Comparison of ENCODE assay signal across 17 cellular contexts in the genomic region with DNA sequence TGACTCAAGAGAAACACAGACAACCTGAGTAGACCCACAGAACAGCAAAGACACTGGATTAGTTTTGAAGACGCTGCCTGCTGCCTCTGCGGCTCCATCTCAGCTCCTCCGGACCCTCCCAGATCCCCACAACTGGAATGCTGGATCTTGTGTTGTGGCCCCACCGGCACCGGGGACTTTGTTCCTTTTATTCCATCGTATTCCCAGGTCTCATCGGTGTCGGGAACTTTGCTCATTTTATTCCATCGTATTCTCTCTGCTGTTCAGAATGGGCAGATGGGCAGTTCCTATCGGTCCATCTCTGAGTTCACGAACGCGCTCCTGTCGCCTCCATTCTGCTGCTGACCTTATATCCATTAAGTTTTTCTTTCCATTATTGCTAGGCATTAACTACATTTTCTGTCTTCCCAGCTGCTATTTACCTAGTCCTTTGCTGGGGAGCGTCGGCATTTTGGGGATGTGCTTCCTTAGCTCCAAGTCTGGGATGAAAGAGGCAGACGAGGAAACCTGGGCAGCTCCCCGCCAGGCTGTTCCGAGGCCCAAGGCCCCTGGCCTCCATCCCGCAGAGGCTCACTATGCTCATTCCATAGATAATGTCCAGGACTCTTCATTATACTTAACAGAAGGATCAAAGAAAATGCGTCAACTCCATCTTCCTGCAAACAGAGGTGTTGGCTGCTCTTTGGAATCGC.
A peak's percentile ranks its signal among the peaks of the same experiment; 100 is the strongest.
DNase-seq lines count a peak whose midpoint lies in the region; ATAC-seq and TF ChIP-seq lines count a peak whose summit lies in the region.
"Had no signal": no experiment of that assay in that cellular context is flagged by ENCODE, and none has a peak within 500 bp of the region (broad histone marks: within the 10 kb centered on the region; RNA-seq: fewer than 3 reads in every experiment).

No MANE protein-coding gene starts in this region.

- no peak overlapping the region for H2BK12ac ChIP-seq in mesenchymal stem cell (ENCODE audit: low read length in 2 of 2)

- no peak overlapping the region for H3K23ac ChIP-seq in mesenchymal stem cell (ENCODE audit: low read length in 2 of 2)

- H3K4me3 ChIP-seq in lower lobe of right lung (no peak overlapping the region), mesenchymal stem cell (ENCODE audit: insufficient read depth in 1 of 2, low read depth in 1 of 2, low read length in 2 of 2) (no peak overlapping the region)
- H3K4me3 ChIP-seq: dorsolateral prefrontal cortex, gastroesophageal sphincter, skin epidermis had no signal

- H2AK5ac ChIP-seq in mesenchymal stem cell (ENCODE audit: low read length, severe bottlenecking), result no peak overlapping the region

- peaks cover 6% of the 10 kb centered on the region for H3K36me3 Mint-ChIP-seq in activated naive CD4-positive, alpha-beta T cell treated with anti-CD3 and anti-CD28 coated beads, Interleukin-2, amount 10 ng/mL, durations not matched to agents 7 days and 5 days
- H3K36me3 Mint-ChIP-seq in IgD-negative memory B cell, result peaks cover 6% of the 10 kb centered on the region
- H3K36me3 Mint-ChIP-seq in stimulated activated memory B cell treated with anti-CD40 and anti-IgM and Interleukin-4, amounts not matched to agents 10 μg/mL and 1 μg/mL and 100 μg/mL, for 72 hours, result peaks cover 50% of the 10 kb centered on the region

- DNase-seq in activated naive CD4-positive, alpha-beta T cell treated with anti-CD3 and anti-CD28 coated beads, Interleukin-2, amount 10 ng/mL, durations not matched to agents 7 days and 5 days, result peak; percentile 4
- no peak for DNase-seq in activated naive CD4-positive, alpha-beta T cell treated with anti-CD3 and anti-CD28 coated beads, Interleukin-2, amount 50 U/mL, for 16 hours
- peak; percentile 5 for DNase-seq in lower lobe of right lung
- no peak for DNase-seq in NCI-H187 treated with DMSO at 0.1 percent for 48 hours (lab: John Stamatoyannopoulos, UW)
- DNase-seq in HCEC 1CT, result no peak
- DNase-seq in mesenchymal stem cell, result no peak
- DNase-seq: erythroblast, NCI-H1048, occipital lobe, SW 1271 had no signal

- H3K9me3 ChIP-seq in lower lobe of right lung (no peaks in the 10 kb centered on the region), mesenchymal stem cell (ENCODE audit: control insufficient read depth, low read length) (no peaks in the 10 kb centered on the region)
- H3K9me3 ChIP-seq: gastroesophageal sphincter had no signal

- H3K4me2 ChIP-seq in mesenchymal stem cell (ENCODE audit: low read length, poor library complexity, severe bottlenecking), result no peak overlapping the region

- no peak overlapping the region for H3K4me3 Mint-ChIP-seq in activated naive CD4-positive, alpha-beta T cell treated with anti-CD3 and anti-CD28 coated beads, Interleukin-2, amount 10 ng/mL, durations not matched to agents 7 days and 5 days
- H3K4me3 Mint-ChIP-seq in IgD-negative memory B cell, result peak overlapping the region in 2 of 4 donors; percentile 22 to 41
- H3K4me3 Mint-ChIP-seq in stimulated activated memory B cell treated with anti-CD40 and anti-IgM and Interleukin-4, amounts not matched to agents 10 μg/mL and 1 μg/mL and 100 μg/mL, for 72 hours, result no peak overlapping the region

- H3K9ac ChIP-seq in mesenchymal stem cell (ENCODE audit: low read length), result no peak overlapping the region

- no peak overlapping the region for H2AFZ ChIP-seq in mesenchymal stem cell (ENCODE audit: low read depth, low read length)

- H3K27ac Mint-ChIP-seq in activated naive CD4-positive, alpha-beta T cell treated with anti-CD3 and anti-CD28 coated beads, Interleukin-2, amount 10 ng/mL, durations not matched to agents 7 days and 5 days, result no peak overlapping the region
- H3K27ac Mint-ChIP-seq in IgD-negative memory B cell, result peak overlapping the region; percentile 14 to 86 (median 25)
- H3K27ac Mint-ChIP-seq in stimulated activated memory B cell treated with anti-CD40 and anti-IgM and Interleukin-4, amounts not matched to agents 10 μg/mL and 1 μg/mL and 100 μg/mL, for 72 hours, result peak overlapping the region; percentile 91

- no peak overlapping the region for H3K14ac ChIP-seq in mesenchymal stem cell (ENCODE audit: low read length in 2 of 2)

- H2BK15ac ChIP-seq in mesenchymal stem cell (ENCODE audit: low read depth, poor library complexity, severe bottlenecking), result no peak overlapping the region

- H3K9me3 Mint-ChIP-seq in activated naive CD4-positive, alpha-beta T cell treated with anti-CD3 and anti-CD28 coated beads, Interleukin-2, amount 10 ng/mL, durations not matched to agents 7 days and 5 days, result no peaks in the 10 kb centered on the region
- H3K9me3 Mint-ChIP-seq in IgD-negative memory B cell, result no peaks in the 10 kb centered on the region
- H3K9me3 Mint-ChIP-seq in stimulated activated memory B cell treated with anti-CD40 and anti-IgM and Interleukin-4, amounts not matched to agents 10 μg/mL and 1 μg/mL and 100 μg/mL, for 72 hours, result no peaks in the 10 kb centered on the region
- H3K9me3 Mint-ChIP-seq: memory B cell had no signal

- H3K4ac ChIP-seq in mesenchymal stem cell (ENCODE audit: low read depth in 1 of 2, low read length in 2 of 2), result no peak overlapping the region

- no peak overlapping the region for H2BK120ac ChIP-seq in mesenchymal stem cell (ENCODE audit: low read depth, low read length)

- H3K79me1 ChIP-seq in mesenchymal stem cell (replicated peaks; ENCODE audit: low read length, poor library complexity, severe bottlenecking), result peaks cover 11% of the 10 kb centered on the region

- ATAC-seq in lower lobe of right lung, result no peak
- ATAC-seq in stimulated activated memory B cell treated with anti-CD40 and anti-IgM and Interleukin-4, amounts not matched to agents 10 μg/mL and 1 μg/mL and 100 μg/mL, for 72 hours, result no peak
- ATAC-seq: gastroesophageal sphincter had no signal

- no peak for TF ChIP-seq CTCF in lower lobe of right lung (IDR thresholded peaks at IDR 0.05)

- CTCF ChIA-PET in activated naive CD4-positive, alpha-beta T cell treated with anti-CD3 and anti-CD28 coated beads, Interleukin-2, amount 10 ng/mL, durations not matched to agents 7 days and 5 days (lab: Charles Lee), result interaction anchor here (0.7 kb wide), 1 partner anchor 157 kb away, joined by 3 read pairs; no protein-coding TSS in a partner anchor

- no peak overlapping the region for H4K8ac ChIP-seq in mesenchymal stem cell (ENCODE audit: low read length)

- intact Hi-C loops in lower lobe of right lung (cut with DNase I), result no loop called here

- H4K91ac ChIP-seq in mesenchymal stem cell (ENCODE audit: low read length), result no peak overlapping the region

- H3K18ac ChIP-seq in mesenchymal stem cell (ENCODE audit: low read depth in 1 of 2, low read length in 2 of 2), result no peak overlapping the region

- H2BK5ac ChIP-seq in mesenchymal stem cell (ENCODE audit: low read depth, low read length, poor library complexity, severe bottlenecking), result no peak overlapping the region

- no peaks in the 10 kb centered on the region for H3K27me3 Mint-ChIP-seq in activated naive CD4-positive, alpha-beta T cell treated with anti-CD3 and anti-CD28 coated beads, Interleukin-2, amount 10 ng/mL, durations not matched to agents 7 days and 5 days
- H3K27me3 Mint-ChIP-seq in IgD-negative memory B cell, result no peaks in the 10 kb centered on the region
- no peaks in the 10 kb centered on the region for H3K27me3 Mint-ChIP-seq in stimulated activated memory B cell treated with anti-CD40 and anti-IgM and Interleukin-4, amounts not matched to agents 10 μg/mL and 1 μg/mL and 100 μg/mL, for 72 hours
- H3K27me3 Mint-ChIP-seq: memory B cell had no signal

- H3K4me1 ChIP-seq in lower lobe of right lung (peaks cover 18% of the 10 kb centered on the region), mesenchymal stem cell (ENCODE audit: control insufficient read depth, insufficient read depth, low read depth, low read length) (no peaks in the 10 kb centered on the region)

- H3K36me3 ChIP-seq in lower lobe of right lung (no peaks in the 10 kb centered on the region), mesenchymal stem cell (ENCODE audit: control insufficient read depth in 1 of 2, insufficient read depth in 2 of 2, low read depth in 1 of 2, low read length in 2 of 2) (peaks cover 7 to 30% of the 10 kb centered on the region in 2 experiments)

- no peak overlapping the region for H3K27ac ChIP-seq in lower lobe of right lung
- H3K27ac ChIP-seq in mesenchymal stem cell (ENCODE audit: low read length, poor library complexity, severe bottlenecking), result no peak overlapping the region
- H3K27ac ChIP-seq: dorsolateral prefrontal cortex, gastroesophageal sphincter, HL-60, skin epidermis had no signal

- peaks cover 59% of the 10 kb centered on the region for H3K4me1 Mint-ChIP-seq in activated naive CD4-positive, alpha-beta T cell treated with anti-CD3 and anti-CD28 coated beads, Interleukin-2, amount 10 ng/mL, durations not matched to agents 7 days and 5 days
- H3K4me1 Mint-ChIP-seq in IgD-negative memory B cell, result peaks cover 25 to 33% (median 32%) of the 10 kb centered on the region in 3 donors
- peaks cover 55% of the 10 kb centered on the region for H3K4me1 Mint-ChIP-seq in stimulated activated memory B cell treated with anti-CD40 and anti-IgM and Interleukin-4, amounts not matched to agents 10 μg/mL and 1 μg/mL and 100 μg/mL, for 72 hours

- WGBS in mesenchymal stem cell, result 97% methylated on average over 22 of the region's 22 CpGs

- no peaks in the 10 kb centered on the region for H3K27me3 ChIP-seq in lower lobe of right lung (ENCODE audit: low read depth)
- H3K27me3 ChIP-seq in mesenchymal stem cell (ENCODE audit: control insufficient read depth in 1 of 2, insufficient read depth in 1 of 2, low read length in 2 of 2), result no peaks in the 10 kb centered on the region
- H3K27me3 ChIP-seq: dorsolateral prefrontal cortex, gastroesophageal sphincter had no signal

Comparison
In these comparisons a context has a peak if more than half of its experiments do, and no peak if none do; other contexts are left out.
1. DNase-seq: peak in activated naive CD4-positive, alpha-beta T cell treated with anti-CD3 and anti-CD28 coated beads, Interleukin-2, amount 10 ng/mL, durations not matched to agents 7 days and 5 days (single experiment) and lower lobe of right lung (single experiment); none in activated naive CD4-positive, alpha-beta T cell treated with anti-CD3 and anti-CD28 coated beads, Interleukin-2, amount 50 U/mL, for 16 hours (single experiment), NCI-H187 treated with DMSO at 0.1 percent for 48 hours (single experiment), HCEC 1CT (single experiment) and mesenchymal stem cell (single experiment).